8 cellular contexts compared by ENCODE assay signal in genomic region chr19:41427647-41428480, GRCh38. TPM values are rescaled to one million over a fixed set of nuclear protein-coding genes. Genes with fewer than 3 reads are reported as not detected.
DNase-seq lines count a peak whose midpoint lies in the region; ATAC-seq, FAIRE-seq and TF ChIP-seq lines count a peak whose summit lies in the region.

No MANE protein-coding gene starts in this region.

- H3K27me3 Mint-ChIP-seq in activated CD8-positive, alpha-beta T cell treated with anti-CD3 and anti-CD28 coated beads for 36 hours, result no peaks in the 10 kb centered on the region
- H3K27me3 Mint-ChIP-seq in naive thymus-derived CD8-positive, alpha-beta T cell, result no peaks in the 10 kb centered on the region

- no TSS peak for BruUV-seq in endothelial cell of umbilical vein (replicated peaks; lab: Mats Ljungman, UMichigan)

- H2AFZ ChIP-seq in endothelial cell of umbilical vein (ENCODE audit: low read depth, low read length), result peak overlapping the region; percentile 73

- H3K36me3 Mint-ChIP-seq in activated CD8-positive, alpha-beta T cell treated with anti-CD3 and anti-CD28 coated beads for 36 hours (ENCODE audit: low read depth), result peaks cover 8% of the 10 kb centered on the region
- H3K36me3 Mint-ChIP-seq in naive thymus-derived CD8-positive, alpha-beta T cell, result peaks cover 0 to 27% (median 3%) of the 10 kb centered on the region in 3 donors

- no peak for TF ChIP-seq POLR2A in endothelial cell of umbilical vein (IDR thresholded peaks at IDR 0.05; ENCODE audit: low read depth, low read length)

- CTCF ChIA-PET in activated CD8-positive, alpha-beta T cell treated with anti-CD3 and anti-CD28 coated beads for 36 hours (lab: Charles Lee), result interaction anchor here (0.6 to 4.0 kb wide), 5 partner anchors 12 to 142 kb away, joined by 3 to 17 read pairs (median 4); partner anchors contain the start of gene DMAC2
- CTCF ChIA-PET in endothelial cell of umbilical vein (lab: Charles Lee), result interaction anchor here (0.9 to 4.1 kb wide), 11 partner anchors 11 to 1953 kb away, joined by 3 to 17 read pairs (median 5); partner anchors contain the start of gene DMAC2

- no peaks in the 10 kb centered on the region for H3K27me3 ChIP-seq in HUES48 (ENCODE audit: control insufficient read depth, insufficient read depth, low read length)
- no peaks in the 10 kb centered on the region for H3K27me3 ChIP-seq in endothelial cell of umbilical vein (ENCODE audit: control insufficient read depth in 2 of 2, insufficient read depth in 2 of 2, low read length in 2 of 2)
- H3K27me3 ChIP-seq in aorta (ENCODE audit: control insufficient read depth in 1 of 2, insufficient read depth in 2 of 2, low read length in 1 of 2), result no peaks in the 10 kb centered on the region

- FAIRE-seq in endothelial cell of umbilical vein (lab: Jason Lieb, UNC), result no peak

- H3K4me1 ChIP-seq in HUES48 (ENCODE audit: control insufficient read depth, insufficient read depth, low read length), result peaks cover 11% of the 10 kb centered on the region; the same call in 1 of the 2 replicates
- peaks cover 25% of the 10 kb centered on the region for H3K4me1 ChIP-seq in endothelial cell of umbilical vein (ENCODE audit: control insufficient read depth, extremely low read depth, insufficient read depth, low read length)
- no peaks in the 10 kb centered on the region for H3K4me1 ChIP-seq in aorta (ENCODE audit: control insufficient read depth in 1 of 2, insufficient read depth in 2 of 2, low read length in 2 of 2)

- no peaks in the 10 kb centered on the region for H3K9me1 ChIP-seq in endothelial cell of umbilical vein (replicated peaks; ENCODE audit: control insufficient read depth, extremely low read depth, insufficient read depth, low read length)

- WGBS in aorta, 2 donors, result 1 to 2% methylated on average over 22 to 23 of the region's 23 CpGs

- H3K9me3 ChIP-seq in HUES48 (ENCODE audit: control insufficient read depth, insufficient read depth, low read length), result no peaks in the 10 kb centered on the region
- H3K9me3 ChIP-seq in endothelial cell of umbilical vein (replicated peaks; ENCODE audit: control insufficient read depth, insufficient read depth, low read length), result no peaks in the 10 kb centered on the region
- no peaks in the 10 kb centered on the region for H3K9me3 ChIP-seq in aorta (ENCODE audit: control insufficient read depth, low read length)

- dilution Hi-C loops in endothelial cell of umbilical vein (cut with MboI; ENCODE audit: extremely low pct_ligation_motif_present, low sequenced_read_pairs), result no loop called here

- H3K36me3 ChIP-seq in HUES48 (ENCODE audit: control insufficient read depth, insufficient read depth, low read length), result peaks cover 40% of the 10 kb centered on the region
- peaks cover 0 to 24% of the 10 kb centered on the region in 2 experiments for H3K36me3 ChIP-seq in endothelial cell of umbilical vein (ENCODE audit: control insufficient read depth in 2 of 2, extremely low read depth in 1 of 2, insufficient read depth in 2 of 2, low read length in 2 of 2)
- H3K36me3 ChIP-seq in aorta (ENCODE audit: control insufficient read depth in 1 of 2, insufficient read depth in 2 of 2, low read length in 1 of 2), result peaks cover 0 to 2% of the 10 kb centered on the region in 2 donors

- DNase-seq in AG09309 (ENCODE audit: low read depth) (no peak), endothelial cell of umbilical vein (ENCODE audit: low read depth, low spot score) (peak; percentile 28), aorta (peak in 1 of 2 donors; percentile 83), NCI-H345 treated with DMSO at 0.1 percent for 48 hours (lab: John Stamatoyannopoulos, UW; ENCODE audit: unreplicated experiment) (no peak), A172 (ENCODE audit: low spot score) (no peak)
- peak; percentile 52 for DNase-seq in activated CD8-positive, alpha-beta T cell treated with anti-CD3 and anti-CD28 coated beads for 36 hours
- peak in 5 of 10 donors; percentile 23 to 55 (median 37) for DNase-seq in naive thymus-derived CD8-positive, alpha-beta T cell

- ATAC-seq in activated CD8-positive, alpha-beta T cell treated with anti-CD3 and anti-CD28 coated beads for 36 hours, result peak; percentile 50
- peak; percentile 61 to 68 for ATAC-seq in naive thymus-derived CD8-positive, alpha-beta T cell
- ATAC-seq in aorta (ENCODE audit: low FRiP score), result peak; percentile 47

- H3K27ac ChIP-seq in HUES48 (ENCODE audit: low read depth, low read length), result peak overlapping the region; percentile 47
- H3K27ac ChIP-seq in endothelial cell of umbilical vein (ENCODE audit: insufficient read depth, low read depth, low read length), result peak overlapping the region; percentile 29
- peak overlapping the region in 1 of 2 donors; percentile 41 for H3K27ac ChIP-seq in aorta (ENCODE audit: low read depth in 1 of 2, low read length in 2 of 2)

- H3K4me2 ChIP-seq in endothelial cell of umbilical vein (ENCODE audit: insufficient read depth, low read length), result peak overlapping the region; percentile 40

- POLR2A ChIA-PET in activated CD8-positive, alpha-beta T cell treated with anti-CD3 and anti-CD28 coated beads for 36 hours (lab: Charles Lee), result interaction anchor here (0.7 to 1.5 kb wide), 4 partner anchors 7 to 96 kb away, joined by 3 to 13 read pairs (median 3); no protein-coding TSS in a partner anchor
- POLR2A ChIA-PET in endothelial cell of umbilical vein (lab: Charles Lee), result interaction anchor here (0.5 kb wide), 1 partner anchor 80 kb away, joined by 3 read pairs; no protein-coding TSS in a partner anchor
- POLR2A ChIA-PET in naive thymus-derived CD8-positive, alpha-beta T cell (lab: Charles Lee), result interaction anchor here (0.7 to 1.1 kb wide), 5 partner anchors 12 to 119 kb away, joined by 3 to 4 read pairs (median 3); partner anchors contain the start of genes B9D2 and DMAC2

- peak overlapping the region; percentile 86 for H3K27ac Mint-ChIP-seq in activated CD8-positive, alpha-beta T cell treated with anti-CD3 and anti-CD28 coated beads for 36 hours
- H3K27ac Mint-ChIP-seq in naive thymus-derived CD8-positive, alpha-beta T cell, result peak overlapping the region; percentile 89 to 98 (median 91)

- no peaks in the 10 kb centered on the region for H4K20me1 ChIP-seq in endothelial cell of umbilical vein (replicated peaks; ENCODE audit: control insufficient read depth, extremely low read depth, insufficient read depth, low read length)

- H3K4me1 Mint-ChIP-seq in activated CD8-positive, alpha-beta T cell treated with anti-CD3 and anti-CD28 coated beads for 36 hours (ENCODE audit: low read depth), result peaks cover 24% of the 10 kb centered on the region
- H3K4me1 Mint-ChIP-seq in naive thymus-derived CD8-positive, alpha-beta T cell, result peaks cover 16 to 36% (median 31%) of the 10 kb centered on the region in 4 donors

- H3K4me3 ChIP-seq in AG09309 (ENCODE audit: control insufficient read depth, low read depth, low read length), result peak overlapping the region; percentile 52
- H3K4me3 ChIP-seq in HUES48 (ENCODE audit: low read depth, low read length), result peak overlapping the region; percentile 57
- peak overlapping the region in 1 of 3 experiments; percentile 41 for H3K4me3 ChIP-seq in endothelial cell of umbilical vein (replicated peaks in 1 of 3; ENCODE audit: insufficient read depth in 1 of 3, low read depth in 1 of 3, low read length in 3 of 3)
- peak overlapping the region; percentile 33 to 53 for H3K4me3 ChIP-seq in aorta (ENCODE audit: low read length in 2 of 2)

- intact Hi-C loops in activated CD8-positive, alpha-beta T cell treated with anti-CD3 and anti-CD28 coated beads for 36 hours (cut with micrococcal nuclease), result no loop called here
- intact Hi-C loops in endothelial cell of umbilical vein (cut with micrococcal nuclease), result loop anchor here (1.0 to 2.0 kb wide), 3 partner anchors 31 to 74 kb away; partner anchors contain the start of genes B9D2, BCKDHA and EXOSC5
- intact Hi-C loops in aorta (cut with DNase I), result loop anchor here in 1 of 2 donors (5.0 kb wide), 1 partner anchor 76 kb away; the partner anchor contains the start of gene TGFB1

- H3K79me2 ChIP-seq in endothelial cell of umbilical vein (ENCODE audit: control insufficient read depth, insufficient read depth, low read length), result peaks cover 5% of the 10 kb centered on the region

- peak overlapping the region; percentile 71 for H3K4me3 Mint-ChIP-seq in activated CD8-positive, alpha-beta T cell treated with anti-CD3 and anti-CD28 coated beads for 36 hours
- H3K4me3 Mint-ChIP-seq in naive thymus-derived CD8-positive, alpha-beta T cell, result peak overlapping the region; percentile 78 to 99 (median 86)

- H3K9me3 Mint-ChIP-seq in activated CD8-positive, alpha-beta T cell treated with anti-CD3 and anti-CD28 coated beads for 36 hours, result no peaks in the 10 kb centered on the region
- no peaks in the 10 kb centered on the region for H3K9me3 Mint-ChIP-seq in naive thymus-derived CD8-positive, alpha-beta T cell

- no peak for TF ChIP-seq CTCF in AG09309 (IDR thresholded peaks at IDR 0.05; ENCODE audit: control insufficient read depth, insufficient read depth, low read depth, low read length, missing control alignments)
- no peak for TF ChIP-seq CTCF in activated CD8-positive, alpha-beta T cell treated with anti-CD3 and anti-CD28 coated beads for 36 hours (IDR thresholded peaks at IDR 0.05)
- TF ChIP-seq CTCF in endothelial cell of umbilical vein (IDR thresholded peaks at IDR 0.05; ENCODE audit: extremely low read depth in 1 of 2, insufficient read depth in 1 of 2, low read depth in 1 of 2, low read length in 2 of 2), result peak in 1 of 2 donors; percentile 5

- H3K9ac ChIP-seq in HUES48 (ENCODE audit: low read depth, low read length) (no peak overlapping the region), endothelial cell of umbilical vein (replicated peaks; ENCODE audit: extremely low read depth, insufficient read depth, low read length) (peak overlapping the region; percentile 12)

RNA-seq across cellular contexts. Expression of gene B3GNT8, which starts 0.7 kb away (rescaled TPM):
- 1 to 10 TPM in 1 of 2 experiments, under 1 TPM in 1; 0.59 to 1.1 TPM for total RNA-seq in activated CD8-positive, alpha-beta T cell treated with anti-CD3 and anti-CD28 coated beads for 36 hours
- total RNA-seq in endothelial cell of umbilical vein (6.5 and 7.6 TPM in 2 replicates), aorta (1 to 10 TPM; 3.2 to 3.9 TPM)
- polyA plus RNA-seq in endothelial cell of umbilical vein (3.6 and 4.1 TPM in 2 replicates), aorta (1 to 10 TPM; 3.7 to 7.4 TPM)
- polyA plus RNA-seq in endothelial cell of umbilical vein (2011; cell fraction: cytosol; rRNA removed), result 1.7 and 1.9 TPM in 2 replicates
- 0.61 and 1.1 TPM in 2 replicates for polyA plus RNA-seq in endothelial cell of umbilical vein (2011; cell fraction: nucleus; rRNA removed)
- 4.0 and 4.3 TPM in 2 replicates for polyA plus RNA-seq in endothelial cell of umbilical vein (2012)
- polyA minus RNA-seq in endothelial cell of umbilical vein, result 0.70 and 1.8 TPM in 2 replicates
- not detected for polyA minus RNA-seq in endothelial cell of umbilical vein (2011; cell fraction: cytosol; rRNA and poly(A)+ RNA removed)
- 1.3 and 1.5 TPM in 2 replicates for polyA minus RNA-seq in endothelial cell of umbilical vein (2011; cell fraction: nucleus; rRNA and poly(A)+ RNA removed)
- total RNA-seq in naive thymus-derived CD8-positive, alpha-beta T cell, result under 1 TPM; 0.39 to 0.41 TPM
- 1 to 10 TPM in 1 of 3 donors, under 1 TPM in 2; 0.33 to 1.1 (median 0.89) TPM for polyA plus RNA-seq in naive thymus-derived CD8-positive, alpha-beta T cell
- 1.4 and 2.6 TPM in 2 replicates for total RNA-seq in A172 (2014; rRNA removed; shearing (Covaris generic))

RNA-seq across cellular contexts. Expression of gene DMAC2, which starts 11.8 kb away (rescaled TPM):
- 10 to 100 TPM; 47.6 to 51.5 TPM for total RNA-seq in activated CD8-positive, alpha-beta T cell treated with anti-CD3 and anti-CD28 coated beads for 36 hours
- 63.2 and 65.4 TPM in 2 replicates for total RNA-seq in endothelial cell of umbilical vein
- polyA plus RNA-seq in endothelial cell of umbilical vein, result 124 and 137 TPM in 2 replicates
- polyA plus RNA-seq in endothelial cell of umbilical vein (2011; cell fraction: cytosol; rRNA removed), result 110 and 114 TPM in 2 replicates
- 48.6 and 56.2 TPM in 2 replicates for polyA plus RNA-seq in endothelial cell of umbilical vein (2011; cell fraction: nucleus; rRNA removed)
- 68.5 and 73.4 TPM in 2 replicates for polyA plus RNA-seq in endothelial cell of umbilical vein (2012)
- polyA minus RNA-seq in endothelial cell of umbilical vein, result 63.9 and 76.2 TPM in 2 replicates
- polyA minus RNA-seq in endothelial cell of umbilical vein (2011; cell fraction: cytosol; rRNA and poly(A)+ RNA removed), result 22.8 TPM
- polyA minus RNA-seq in endothelial cell of umbilical vein (2011; cell fraction: nucleus; rRNA and poly(A)+ RNA removed), result 14.6 and 16.3 TPM in 2 replicates
- 10 to 100 TPM; 26.2 to 28.7 TPM for total RNA-seq in naive thymus-derived CD8-positive, alpha-beta T cell
- polyA plus RNA-seq in naive thymus-derived CD8-positive, alpha-beta T cell, result 10 to 100 TPM; 50.6 to 53.7 (median 52.4) TPM
- total RNA-seq in aorta, result 10 to 100 TPM; 28.3 to 31.5 TPM
- 10 to 100 TPM; 32.0 to 41.6 TPM for polyA plus RNA-seq in aorta
- total RNA-seq in A172 (2014; rRNA removed; shearing (Covaris generic)), result 56.3 and 66.1 TPM in 2 replicates

RNA-seq across cellular contexts. Expression of gene ERICH4, which starts 15.1 kb away (rescaled TPM):
- total RNA-seq in activated CD8-positive, alpha-beta T cell treated with anti-CD3 and anti-CD28 coated beads for 36 hours, result not detected
- total RNA-seq in endothelial cell of umbilical vein, result not detected in 2 replicates
- not detected in 2 replicates for polyA plus RNA-seq in endothelial cell of umbilical vein
- polyA plus RNA-seq in endothelial cell of umbilical vein (2011; cell fraction: cytosol; rRNA removed), result not detected in 2 replicates
- not detected in 2 replicates for polyA plus RNA-seq in endothelial cell of umbilical vein (2011; cell fraction: nucleus; rRNA removed)
- not detected in 2 replicates for polyA plus RNA-seq in endothelial cell of umbilical vein (2012)
- not detected in 2 replicates for polyA minus RNA-seq in endothelial cell of umbilical vein
- polyA minus RNA-seq in endothelial cell of umbilical vein (2011; cell fraction: cytosol; rRNA and poly(A)+ RNA removed), result not detected
- not detected in 2 replicates for polyA minus RNA-seq in endothelial cell of umbilical vein (2011; cell fraction: nucleus; rRNA and poly(A)+ RNA removed)
- total RNA-seq in naive thymus-derived CD8-positive, alpha-beta T cell, result not detected
- polyA plus RNA-seq in naive thymus-derived CD8-positive, alpha-beta T cell, result not detected
- not detected for total RNA-seq in aorta
- 10 to 100 TPM in 1 of 2 donors, not detected in 1; 13.4 TPM for polyA plus RNA-seq in aorta
- total RNA-seq in A172 (2014; rRNA removed; shearing (Covaris generic)), result not detected in 2 replicates

RNA-seq across cellular contexts. Expression of gene BCKDHA, which starts 30.2 kb away (rescaled TPM):
- 10 to 100 TPM; 32.3 to 36.9 TPM for total RNA-seq in activated CD8-positive, alpha-beta T cell treated with anti-CD3 and anti-CD28 coated beads for 36 hours
- total RNA-seq in endothelial cell of umbilical vein (12.9 and 16.5 TPM in 2 replicates), aorta (10 to 100 TPM; 11.6 to 15.2 TPM)
- polyA plus RNA-seq in endothelial cell of umbilical vein (50.4 and 63.6 TPM in 2 replicates), aorta (10 to 100 TPM; 11.1 to 50.6 TPM)
- polyA plus RNA-seq in endothelial cell of umbilical vein (2011; cell fraction: cytosol; rRNA removed), result 24.8 and 32.7 TPM in 2 replicates
- 20.3 and 25.9 TPM in 2 replicates for polyA plus RNA-seq in endothelial cell of umbilical vein (2011; cell fraction: nucleus; rRNA removed)
- 10.6 and 29.3 TPM in 2 replicates for polyA plus RNA-seq in endothelial cell of umbilical vein (2012)
- 17.0 and 19.4 TPM in 2 replicates for polyA minus RNA-seq in endothelial cell of umbilical vein
- 32.4 TPM for polyA minus RNA-seq in endothelial cell of umbilical vein (2011; cell fraction: cytosol; rRNA and poly(A)+ RNA removed)
- 11.6 and 23.5 TPM in 2 replicates for polyA minus RNA-seq in endothelial cell of umbilical vein (2011; cell fraction: nucleus; rRNA and poly(A)+ RNA removed)
- 10 to 100 TPM; 15.9 to 18.7 TPM for total RNA-seq in naive thymus-derived CD8-positive, alpha-beta T cell
- 10 to 100 TPM; 51.8 to 67.3 (median 53.8) TPM for polyA plus RNA-seq in naive thymus-derived CD8-positive, alpha-beta T cell
- total RNA-seq in A172 (2014; rRNA removed; shearing (Covaris generic)), result 34.9 and 45.9 TPM in 2 replicates

RNA-seq across cellular contexts. Expression of gene EXOSC5, which starts 30.7 kb away (rescaled TPM):
- 10 to 100 TPM; 46.6 to 47.0 TPM for total RNA-seq in activated CD8-positive, alpha-beta T cell treated with anti-CD3 and anti-CD28 coated beads for 36 hours
- total RNA-seq in endothelial cell of umbilical vein (13.8 and 14.0 TPM in 2 replicates), aorta (1 to 10 TPM; 5.5 to 8.7 TPM)
- polyA plus RNA-seq in endothelial cell of umbilical vein (20.9 and 24.0 TPM in 2 replicates), aorta (10 to 100 TPM in 1 of 2 donors, 1 to 10 TPM in 1; 9.9 to 15.4 TPM)
- polyA plus RNA-seq in endothelial cell of umbilical vein (2011; cell fraction: cytosol; rRNA removed), result 20.1 and 23.0 TPM in 2 replicates
- 9.1 and 9.4 TPM in 2 replicates for polyA plus RNA-seq in endothelial cell of umbilical vein (2011; cell fraction: nucleus; rRNA removed)
- polyA plus RNA-seq in endothelial cell of umbilical vein (2012), result 16.0 and 19.5 TPM in 2 replicates
- 3.8 and 5.5 TPM in 2 replicates for polyA minus RNA-seq in endothelial cell of umbilical vein
- 19.0 TPM for polyA minus RNA-seq in endothelial cell of umbilical vein (2011; cell fraction: cytosol; rRNA and poly(A)+ RNA removed)
- polyA minus RNA-seq in endothelial cell of umbilical vein (2011; cell fraction: nucleus; rRNA and poly(A)+ RNA removed), result 3.1 and 3.6 TPM in 2 replicates
- 10 to 100 TPM; 18.3 to 22.9 TPM for total RNA-seq in naive thymus-derived CD8-positive, alpha-beta T cell
- polyA plus RNA-seq in naive thymus-derived CD8-positive, alpha-beta T cell, result 10 to 100 TPM; 69.0 to 88.0 (median 84.8) TPM
- 33.5 and 36.7 TPM in 2 replicates for total RNA-seq in A172 (2014; rRNA removed; shearing (Covaris generic))

Comparison
In these comparisons a context has a peak if more than half of its experiments do, and no peak if none do; other contexts are left out.
1. DNase-seq: peak in activated CD8-positive, alpha-beta T cell treated with anti-CD3 and anti-CD28 coated beads for 36 hours (single experiment) and endothelial cell of umbilical vein (single experiment); none in AG09309 (single experiment), NCI-H345 treated with DMSO at 0.1 percent for 48 hours (single experiment) and A172 (single experiment).
2. Peak in every context shown above with its lines, with median percentiles within 50 percentile points of each other: ATAC-seq.